ENCODE assay signal across 2 cellular contexts in genomic region chr1:186183219-186183618, GRCh38.
TF ChIP-seq lines count a peak whose summit lies in the region.

No MANE protein-coding gene starts in this region.

TF ChIP-seq in SK-N-SH, 30 proteins besides CTCF, POLR2A, EP300 and RAD21 (continued from another document):
- peak; percentile 59 for TF ChIP-seq PBX3 (IDR thresholded peaks at IDR 0.05)
- peak; percentile 41; the same call in 1 of the 2 replicates for TF ChIP-seq FOSL2 (IDR thresholded peaks at IDR 0.05; ENCODE audit: borderline replicate concordance, low read depth)

TF ChIP-seq in SK-N-SH treated with all-trans-retinoic acid at 6 μM for 48 hours, 23 proteins besides CTCF, POLR2A, EP300 and RAD21 (continued from another document):
- TF ChIP-seq GLIS3 (CRISPR knock-in tag; IDR thresholded peaks at IDR 0.05) (no peak), TOX (CRISPR knock-in tag; IDR thresholded peaks at IDR 0.05; ENCODE audit: borderline replicate concordance) (no peak), ARNTL (CRISPR knock-in tag; IDR thresholded peaks at IDR 0.05; ENCODE audit: borderline replicate concordance, low read depth) (no peak), PPARA (CRISPR knock-in tag; IDR thresholded peaks at IDR 0.05; ENCODE audit: borderline replicate concordance) (no peak), TSHZ2 (CRISPR knock-in tag; IDR thresholded peaks at IDR 0.05) (no peak)
TF ChIP-seq in SK-N-SH treated with all-trans-retinoic acid at 6 μM for 48 hours: peak in this region for 0.
